11 cellular contexts compared by ENCODE assay signal in genomic region chr2:205775091-205775876, GRCh38.
DNase-seq lines count a peak whose midpoint lies in the region; ATAC-seq and TF ChIP-seq lines count a peak whose summit lies in the region.
"Had no signal": no experiment of that assay in that cellular context is flagged by ENCODE, and none has a peak within 500 bp of the region (broad histone marks: within the 10 kb centered on the region; RNA-seq: fewer than 3 reads in every experiment).

No MANE protein-coding gene starts in this region.

- intact Hi-C loops in CD4-positive, alpha-beta memory T cell (cut with micrococcal nuclease) = no loop called here

- H3K27me3 Mint-ChIP-seq in CD4-positive, alpha-beta memory T cell = peaks cover 14 to 29% of the 10 kb centered on the region in 2 donors

- peak; percentile 80 for DNase-seq in COR-L47 (lab: John Stamatoyannopoulos, UW)
- DNase-seq in NCI-H1092 treated with DMSO at 0.1 percent for 48 hours (lab: John Stamatoyannopoulos, UW) = peak; percentile 66
- peak; percentile 57 for DNase-seq in astrocyte of the spinal cord (ENCODE audit: low read depth, low spot score)
- DNase-seq in kidney tubule cell (ENCODE audit: low spot score) = peak; percentile 52
- no peak for DNase-seq in NCI-H2196 treated with DMSO at 0.1 percent for 48 hours (lab: John Stamatoyannopoulos, UW; ENCODE audit: unreplicated experiment)
- no peak for DNase-seq in NCI-H2029 treated with DMSO at 0.1 percent for 48 hours (lab: John Stamatoyannopoulos, UW)
- DNase-seq in CD4-positive, alpha-beta memory T cell = no peak
- DNase-seq: KG1; stimulated activated naive CD4-positive, alpha-beta T cell treated with Interleukin-2 at 50 U/mL for 16 hours had no signal

- peaks cover 0 to 2% (median 0%) of the 10 kb centered on the region in 8 donors for H3K9me3 Mint-ChIP-seq in CD4-positive, alpha-beta memory T cell

- POLR2A ChIA-PET in CD4-positive, alpha-beta memory T cell (lab: Charles Lee; ENCODE audit: partially characterized antibody) = no interaction called here

- no peaks in the 10 kb centered on the region for H3K36me3 ChIP-seq in CD4-positive, alpha-beta memory T cell (ENCODE audit: insufficient read depth, low read length)

- H3K9me3 ChIP-seq in CD4-positive, alpha-beta memory T cell (ENCODE audit: control insufficient read depth in 1 of 2, low read length in 2 of 2) = no peaks in the 10 kb centered on the region

- no peak overlapping the region for H3K4me3 ChIP-seq in astrocyte of the spinal cord (ENCODE audit: low read depth, low read length)
- H3K4me3 ChIP-seq in CD4-positive, alpha-beta memory T cell (ENCODE audit: low read length in 2 of 2) = no peak overlapping the region

- peaks cover 0 to under 1% (median 0%) of the 10 kb centered on the region in 4 donors for H3K4me1 Mint-ChIP-seq in CD4-positive, alpha-beta memory T cell
- H3K4me1 Mint-ChIP-seq: CD4-positive, CD25-positive, alpha-beta regulatory T cell had no signal

- no peak overlapping the region for H3K4me3 Mint-ChIP-seq in CD4-positive, alpha-beta memory T cell
- H3K4me3 Mint-ChIP-seq: CD4-positive, CD25-positive, alpha-beta regulatory T cell had no signal

- TF ChIP-seq CTCF in astrocyte of the spinal cord (IDR thresholded peaks at IDR 0.05; ENCODE audit: low read depth, low read length) = no peak

- H3K27ac ChIP-seq in CD4-positive, alpha-beta memory T cell (ENCODE audit: low read depth, low read length) = no peak overlapping the region

- ATAC-seq in GM18868 (IDR thresholded peaks at IDR 0.05; ENCODE audit: unreplicated experiment) = no peak

- CTCF ChIA-PET in CD4-positive, alpha-beta memory T cell (lab: Charles Lee; ENCODE audit: partially characterized antibody) = interaction anchor here (1.6 kb wide), 1 partner anchor 10 kb away, joined by 4 read pairs; no protein-coding TSS in a partner anchor

- H3K36me3 Mint-ChIP-seq in CD4-positive, alpha-beta memory T cell = no peaks in the 10 kb centered on the region
- H3K36me3 Mint-ChIP-seq: CD4-positive, CD25-positive, alpha-beta regulatory T cell had no signal

- H3K27me3 ChIP-seq in CD4-positive, alpha-beta memory T cell (ENCODE audit: insufficient read depth, low read length) = no peaks in the 10 kb centered on the region

- no peaks in the 10 kb centered on the region for H3K4me1 ChIP-seq in CD4-positive, alpha-beta memory T cell (ENCODE audit: insufficient read depth, low read length)

- no peak overlapping the region for H3K27ac Mint-ChIP-seq in CD4-positive, alpha-beta memory T cell
- H3K27ac Mint-ChIP-seq: CD4-positive, CD25-positive, alpha-beta regulatory T cell had no signal

- in situ Hi-C loops in astrocyte of the spinal cord (cut with HindIII; ENCODE audit: low sequenced_read_pairs) = no loop called here

Comparison
In these comparisons a context has a peak if more than half of its experiments do, and no peak if none do; other contexts are left out.
1. DNase-seq: peak in COR-L47 (single experiment), NCI-H1092 treated with DMSO at 0.1 percent for 48 hours (single experiment), astrocyte of the spinal cord (single experiment) and kidney tubule cell (single experiment); none in NCI-H2196 treated with DMSO at 0.1 percent for 48 hours (single experiment), NCI-H2029 treated with DMSO at 0.1 percent for 48 hours (single experiment) and CD4-positive, alpha-beta memory T cell (0 of 5).